1 cellular context compared by ENCODE assay signal in the genomic region with DNA sequence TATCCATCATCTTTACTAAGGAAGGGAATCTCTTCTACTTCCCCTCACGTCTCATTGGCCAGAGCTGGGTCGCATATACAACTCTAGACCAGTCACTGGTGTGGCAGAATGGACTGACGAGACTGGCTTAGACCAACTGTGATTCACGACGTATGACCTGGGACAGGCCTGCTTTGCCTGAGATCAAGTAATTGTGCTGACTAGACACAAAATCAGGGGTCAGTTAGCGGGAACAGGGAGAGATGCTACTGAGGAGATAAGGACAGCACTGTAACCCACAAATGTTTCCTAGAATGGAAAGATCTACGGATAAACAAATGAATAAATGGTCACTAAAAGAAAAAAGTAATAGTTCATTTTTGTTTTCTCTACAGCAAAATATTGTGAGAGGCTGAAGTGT.
TF ChIP-seq lines count a peak whose summit lies in the region.

No MANE protein-coding gene starts in this region.

TF ChIP-seq in K562, 482 proteins besides CTCF, POLR2A, EP300 and RAD21 (continued from another document):
- TF ChIP-seq, protein P1, sequence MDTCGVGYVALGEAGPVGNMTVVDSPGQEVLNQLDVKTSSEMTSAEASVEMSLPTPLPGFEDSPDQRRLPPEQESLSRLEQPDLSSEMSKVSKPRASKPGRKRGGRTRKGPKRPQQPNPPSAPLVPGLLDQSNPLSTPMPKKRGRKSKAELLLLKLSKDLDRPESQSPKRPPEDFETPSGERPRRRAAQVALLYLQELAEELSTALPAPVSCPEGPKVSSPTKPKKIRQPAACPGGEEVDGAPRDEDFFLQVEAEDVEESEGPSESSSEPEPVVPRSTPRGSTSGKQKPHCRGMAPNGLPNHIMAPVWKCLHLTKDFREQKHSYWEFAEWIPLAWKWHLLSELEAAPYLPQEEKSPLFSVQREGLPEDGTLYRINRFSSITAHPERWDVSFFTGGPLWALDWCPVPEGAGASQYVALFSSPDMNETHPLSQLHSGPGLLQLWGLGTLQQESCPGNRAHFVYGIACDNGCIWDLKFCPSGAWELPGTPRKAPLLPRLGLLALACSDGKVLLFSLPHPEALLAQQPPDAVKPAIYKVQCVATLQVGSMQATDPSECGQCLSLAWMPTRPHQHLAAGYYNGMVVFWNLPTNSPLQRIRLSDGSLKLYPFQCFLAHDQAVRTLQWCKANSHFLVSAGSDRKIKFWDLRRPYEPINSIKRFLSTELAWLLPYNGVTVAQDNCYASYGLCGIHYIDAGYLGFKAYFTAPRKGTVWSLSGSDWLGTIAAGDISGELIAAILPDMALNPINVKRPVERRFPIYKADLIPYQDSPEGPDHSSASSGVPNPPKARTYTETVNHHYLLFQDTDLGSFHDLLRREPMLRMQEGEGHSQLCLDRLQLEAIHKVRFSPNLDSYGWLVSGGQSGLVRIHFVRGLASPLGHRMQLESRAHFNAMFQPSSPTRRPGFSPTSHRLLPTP (IDR thresholded peaks at IDR 0.05; ENCODE audit: borderline replicate concordance, extremely low read depth, insufficient read length): no peak
- TF ChIP-seq ZKSCAN1 (IDR thresholded peaks at IDR 0.05; ENCODE audit: low read depth, low read length) (no peak), ZNF316 (IDR thresholded peaks at IDR 0.05) (peak; percentile 97), ZZZ3 (IDR thresholded peaks at IDR 0.05) (no peak), TFAP4 (CRISPR knock-in tag; IDR thresholded peaks at IDR 0.05; ENCODE audit: borderline replicate concordance) (no peak), ZNF507 (tag; conservative IDR thresholded peaks at IDR 0.05) (no peak), ZNF77 (CRISPR knock-in tag; IDR thresholded peaks at IDR 0.05) (no peak), MECOM (CRISPR knock-in tag; IDR thresholded peaks at IDR 0.05) (no peak), NFE2 (IDR thresholded peaks at IDR 0.05; ENCODE audit: low read depth) (peak; percentile 32; the same call in 1 of the 2 replicates), RBM17 (IDR thresholded peaks at IDR 0.05; ENCODE audit: borderline replicate concordance, low read depth, low read length) (no peak), GABPB2 (CRISPR knock-in tag; conservative IDR thresholded peaks at IDR 0.05) (no peak), TCF7 (IDR thresholded peaks at IDR 0.05; ENCODE audit: borderline replicate concordance) (no peak)
- TF ChIP-seq, protein P2, sequence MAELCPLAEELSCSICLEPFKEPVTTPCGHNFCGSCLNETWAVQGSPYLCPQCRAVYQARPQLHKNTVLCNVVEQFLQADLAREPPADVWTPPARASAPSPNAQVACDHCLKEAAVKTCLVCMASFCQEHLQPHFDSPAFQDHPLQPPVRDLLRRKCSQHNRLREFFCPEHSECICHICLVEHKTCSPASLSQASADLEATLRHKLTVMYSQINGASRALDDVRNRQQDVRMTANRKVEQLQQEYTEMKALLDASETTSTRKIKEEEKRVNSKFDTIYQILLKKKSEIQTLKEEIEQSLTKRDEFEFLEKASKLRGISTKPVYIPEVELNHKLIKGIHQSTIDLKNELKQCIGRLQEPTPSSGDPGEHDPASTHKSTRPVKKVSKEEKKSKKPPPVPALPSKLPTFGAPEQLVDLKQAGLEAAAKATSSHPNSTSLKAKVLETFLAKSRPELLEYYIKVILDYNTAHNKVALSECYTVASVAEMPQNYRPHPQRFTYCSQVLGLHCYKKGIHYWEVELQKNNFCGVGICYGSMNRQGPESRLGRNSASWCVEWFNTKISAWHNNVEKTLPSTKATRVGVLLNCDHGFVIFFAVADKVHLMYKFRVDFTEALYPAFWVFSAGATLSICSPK (IDR thresholded peaks at IDR 0.05; ENCODE audit: borderline replicate concordance): no peak
